ENCODE assay signal across 1 cellular context in genomic region chr9:73038613-73039012, GRCh38.
A peak's percentile ranks its signal among the peaks of the same experiment; 100 is the strongest.
TF ChIP-seq lines count a peak whose summit lies in the region.

No MANE protein-coding gene starts in this region.

TF ChIP-seq in HepG2, 621 proteins besides CTCF, POLR2A, EP300 and RAD21 (continued from another document):
- TF ChIP-seq ZSCAN20 (CRISPR knock-in tag; IDR thresholded peaks at IDR 0.05; ENCODE audit: borderline replicate concordance) (no peak), NR2F6 (IDR thresholded peaks at IDR 0.05) (peak; percentile 10; the same call in 1 of the 2 replicates), NR2F6 (CRISPR knock-in tag; IDR thresholded peaks at IDR 0.05) (no peak), ZNF367 (CRISPR knock-in tag; IDR thresholded peaks at IDR 0.05; ENCODE audit: borderline replicate concordance) (no peak), KLF16 (CRISPR knock-in tag; IDR thresholded peaks at IDR 0.05) (no peak), ZNF563 (CRISPR knock-in tag; IDR thresholded peaks at IDR 0.05) (no peak)
- TF ChIP-seq, protein P1, sequence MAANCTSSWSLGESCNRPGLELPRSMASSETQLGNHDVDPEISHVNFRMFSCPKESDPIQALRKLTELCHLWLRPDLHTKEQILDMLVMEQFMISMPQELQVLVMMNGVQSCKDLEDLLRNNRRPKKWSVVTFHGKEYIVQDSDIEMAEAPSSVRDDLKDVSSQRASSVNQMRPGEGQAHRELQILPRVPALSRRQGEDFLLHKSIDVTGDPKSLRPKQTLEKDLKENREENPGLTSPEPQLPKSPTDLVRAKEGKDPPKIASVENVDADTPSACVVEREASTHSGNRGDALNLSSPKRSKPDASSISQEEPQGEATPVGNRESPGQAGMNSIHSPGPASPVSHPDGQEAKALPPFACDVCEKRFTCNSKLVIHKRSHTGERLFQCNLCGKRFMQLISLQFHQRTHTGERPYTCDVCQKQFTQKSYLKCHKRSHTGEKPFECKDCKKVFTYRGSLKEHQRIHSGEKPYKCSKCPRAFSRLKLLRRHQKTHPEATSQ (CRISPR knock-in tag; IDR thresholded peaks at IDR 0.05; ENCODE audit: borderline replicate concordance): no peak
